In the genomic region with DNA sequence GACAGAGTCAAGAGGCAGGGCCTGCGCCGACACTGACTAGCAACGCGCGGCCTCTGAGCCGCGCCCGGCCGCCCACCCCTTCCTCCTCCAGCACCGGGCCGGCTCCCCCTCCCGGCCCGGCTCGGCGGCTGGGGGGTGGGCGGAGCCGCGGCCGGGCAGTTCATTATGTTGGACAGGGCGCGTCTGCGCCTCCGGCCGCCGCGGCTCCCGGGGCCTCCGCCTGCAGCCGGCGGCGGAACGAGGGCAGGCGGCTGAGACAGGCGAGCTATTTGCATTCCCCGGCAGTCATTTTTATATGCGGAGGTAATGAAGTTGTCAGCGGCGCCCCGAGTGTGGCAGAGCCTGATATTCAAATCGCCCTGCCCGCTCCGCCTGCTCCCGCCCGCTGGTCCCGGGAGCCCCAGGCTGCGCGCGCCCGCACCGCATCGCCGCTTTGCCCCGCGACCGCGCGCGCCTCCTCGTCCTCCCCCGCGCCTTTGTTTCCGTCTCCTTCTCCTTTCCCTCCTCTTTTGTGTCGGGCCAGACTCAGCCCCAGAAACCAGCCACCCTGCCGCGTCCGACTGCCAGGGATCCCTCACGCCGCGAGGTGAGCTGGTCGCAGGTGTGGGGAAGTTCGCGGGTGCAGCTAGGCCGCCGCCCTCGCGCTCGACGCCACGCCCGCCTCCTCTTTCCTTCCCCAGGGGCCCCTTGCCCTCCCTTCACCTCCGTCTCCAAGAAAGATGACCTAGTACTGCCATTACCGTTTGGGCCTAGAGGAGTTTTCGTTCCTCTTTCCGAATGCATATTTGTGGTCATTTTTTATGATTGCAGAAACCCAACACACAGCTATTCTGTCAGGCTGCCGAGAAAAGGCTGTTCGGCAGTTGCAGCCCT, we compare ENCODE assay signal across 8 cellular contexts.
DNase-seq lines count a peak whose midpoint lies in the region; ATAC-seq and TF ChIP-seq lines count a peak whose summit lies in the region.

No MANE protein-coding gene starts in this region.

- intact Hi-C loops in body of pancreas (cut with DNase I), result no loop called here
- intact Hi-C loops in sciatic nerve (cut with DNase I), result no loop called here

- H3K4me1 ChIP-seq in SJSA1 (replicated peaks), result peaks cover 13% of the 10 kb centered on the region
- H3K4me1 ChIP-seq in body of pancreas, result peaks cover 20% of the 10 kb centered on the region

- no peaks in the 10 kb centered on the region for H3K36me3 ChIP-seq in H7 (replicated peaks; ENCODE audit: control insufficient read depth, insufficient read depth, low read length)
- H3K36me3 ChIP-seq in SJSA1, result no peaks in the 10 kb centered on the region
- no peaks in the 10 kb centered on the region for H3K36me3 ChIP-seq in body of pancreas (replicated peaks in 1 of 2; ENCODE audit: insufficient read depth in 1 of 2, low read depth in 2 of 2)

- H3K27me3 ChIP-seq in H7 (ENCODE audit: control insufficient read depth, insufficient read depth, low read length), result no peaks in the 10 kb centered on the region; the same call in 1 of the 2 replicates
- peaks cover 42% of the 10 kb centered on the region for H3K27me3 ChIP-seq in SJSA1 (replicated peaks)
- H3K27me3 ChIP-seq in body of pancreas, result no peaks in the 10 kb centered on the region

- peak overlapping the region; percentile 55 for H3K4me3 ChIP-seq in GM12875 (ENCODE audit: low read depth, low read length)
- peak overlapping the region; percentile 70 for H3K4me3 ChIP-seq in H7 (ENCODE audit: insufficient read depth, low read depth, low read length)
- peak overlapping the region; percentile 41 for H3K4me3 ChIP-seq in SJSA1
- H3K4me3 ChIP-seq in body of pancreas, result peak overlapping the region; percentile 17 to 48
- H3K4me3 ChIP-seq in iPS-18c (ENCODE audit: insufficient read depth, low read depth, low read length), result peak overlapping the region; percentile 75

- peak; percentile 8 to 51 (median 32) for TF ChIP-seq POLR2A in body of pancreas (IDR thresholded peaks at IDR 0.05)

- DNase-seq in H7 (peak; percentile 93), LHCN-M2 (ENCODE audit: low read depth) (peak; percentile 14), SJSA1 (ENCODE audit: low read depth in 1 of 2, low spot score in 2 of 2) (peak in 1 of 2 experiments; percentile 27), body of pancreas (peak; percentile 55 to 76 (median 68)), sciatic nerve (ENCODE audit: low spot score) (peak; percentile 62)
- no peak for DNase-seq in central memory CD4-positive, alpha-beta T cell

- H3K27ac ChIP-seq in SJSA1 (no peak overlapping the region), body of pancreas (peak overlapping the region; percentile 12 to 93 (median 86))

- 0 to 1% methylated on average over 54 to 79 of the region's 86 CpGs for WGBS in body of pancreas, 2 donors

- ATAC-seq in body of pancreas (peak; percentile 84), sciatic nerve (peak; percentile 93)

- no peaks in the 10 kb centered on the region for H3K9me3 ChIP-seq in SJSA1 (replicated peaks)
- no peaks in the 10 kb centered on the region for H3K9me3 ChIP-seq in body of pancreas
- no peaks in the 10 kb centered on the region for H3K9me3 ChIP-seq in iPS-18c (ENCODE audit: control insufficient read depth, insufficient read depth, low read length)

- TF ChIP-seq CTCF in GM12875 (IDR thresholded peaks at IDR 0.05; ENCODE audit: borderline replicate concordance, insufficient read depth, low read depth, low read length), result no peak
- TF ChIP-seq CTCF in body of pancreas (IDR thresholded peaks at IDR 0.05), result no peak
